Comparison of ENCODE assay signal across 20 cellular contexts in the genomic region with DNA sequence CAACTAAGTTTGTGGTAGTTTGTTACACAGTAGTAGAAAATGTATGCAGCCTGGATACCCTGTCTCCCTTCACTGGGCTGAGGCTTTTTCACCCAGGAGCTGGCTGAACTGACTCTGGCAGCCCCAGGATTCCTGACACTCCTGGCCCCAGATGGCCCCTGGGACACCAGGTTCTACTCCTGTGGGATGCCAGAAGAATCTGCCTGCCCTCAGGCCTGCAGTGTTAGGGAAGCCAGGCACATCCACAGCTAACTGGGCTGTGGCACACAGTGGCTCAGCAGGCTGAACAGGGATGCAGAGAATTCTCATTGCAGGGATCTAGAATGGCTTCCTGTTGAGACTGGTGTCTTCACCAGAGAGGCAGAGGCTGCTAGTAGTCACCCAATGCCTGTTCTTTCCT.
"Had no signal": no experiment of that assay in that cellular context is flagged by ENCODE, and none has a peak within 500 bp of the region (broad histone marks: within the 10 kb centered on the region; RNA-seq: fewer than 3 reads in every experiment).

No MANE protein-coding gene starts in this region.

- H3K9me3 ChIP-seq: MG63, SJSA1 had no signal

- H3K27me3 ChIP-seq: MG63, SJSA1 had no signal

- DNase-seq: IMR-90, Karpas-422, KG1, MG63, NCI-H1092, NCI-H1105 treated with DMSO at 0.1 percent for 48 hours, NCI-H1417 treated with DMSO at 0.1 percent for 48 hours, NCI-H146, NCI-H1694 treated with DMSO at 0.1 percent for 48 hours, NCI-H1930, NCI-H2081, NCI-H2107, NCI-H524 treated with DMSO at 0.1 percent for 48 hours, NCI-H774, SIG-M5 had no signal

- H3K4me3 ChIP-seq: MG63, SJSA1, SK-N-MC had no signal

- H3K27ac ChIP-seq: RWPE1, SJSA1, SK-N-MC had no signal

- H3K36me3 ChIP-seq: MG63, SJSA1 had no signal

- ATAC-seq: HepG2, Right ventricle myocardium inferior had no signal
